ENCODE assay signal across 24 cellular contexts in the genomic region with DNA sequence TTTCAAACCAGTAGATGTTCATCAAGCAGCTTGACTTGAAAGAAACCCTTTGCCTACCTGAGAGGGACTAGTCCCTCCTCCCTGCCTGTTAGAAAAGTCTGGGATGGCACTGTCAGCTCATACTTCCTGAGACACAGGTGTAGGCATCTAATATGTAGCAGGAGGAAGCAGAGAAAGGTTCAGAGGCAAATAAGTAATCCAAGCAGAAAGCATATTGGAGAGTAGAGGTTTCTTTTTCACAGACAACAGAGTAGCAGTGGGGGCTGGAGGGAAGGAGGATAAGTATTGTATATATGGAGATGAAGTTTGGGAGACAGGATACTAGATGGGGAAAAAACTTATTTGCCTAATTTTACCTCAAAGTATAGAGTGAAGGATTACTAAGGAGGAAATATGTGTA.
DNase-seq lines count a peak whose midpoint lies in the region; ATAC-seq, FAIRE-seq and TF ChIP-seq lines count a peak whose summit lies in the region.
"Had no signal": no experiment of that assay in that cellular context is flagged by ENCODE, and none has a peak within 500 bp of the region (broad histone marks: within the 10 kb centered on the region; RNA-seq: fewer than 3 reads in every experiment).

No MANE protein-coding gene starts in this region.

- H3K9me3 ChIP-seq in kidney (ENCODE audit: control insufficient read depth in 1 of 2, low read length in 2 of 2), result no peaks in the 10 kb centered on the region
- H3K9me3 ChIP-seq: A549; BLaER1 treated with 17β-estradiol and CSF1 and Interleukin-3, amounts not matched to agents 10 nM and 100 nM; psoas muscle; suprapubic skin had no signal

- H3K27ac ChIP-seq in kidney (ENCODE audit: low read depth in 2 of 2, low read length in 2 of 2), result peak overlapping the region; percentile 13 to 44
- H3K27ac ChIP-seq: A549, psoas muscle, suprapubic skin had no signal

- no peaks in the 10 kb centered on the region for H3K9me3 Mint-ChIP-seq in stimulated activated naive CD8-positive, alpha-beta T cell treated with anti-CD3 and anti-CD28 coated beads, Interleukin-15, Interleukin-2, amounts not matched to agents 100 ng/mL and 50 ng/mL, for 24 hours
- H3K9me3 Mint-ChIP-seq in stimulated activated naive CD8-positive, alpha-beta T cell treated with anti-CD3 and anti-CD28 coated beads, Interleukin-15, amount 100 ng/mL, for 72 hours, result no peaks in the 10 kb centered on the region
- H3K9me3 Mint-ChIP-seq: memory B cell, nephron progenitor cell had no signal

- H3K27me3 Mint-ChIP-seq in stimulated activated naive CD8-positive, alpha-beta T cell treated with anti-CD3 and anti-CD28 coated beads, Interleukin-15, Interleukin-2, amounts not matched to agents 100 ng/mL and 50 ng/mL, for 24 hours, result no peaks in the 10 kb centered on the region
- no peaks in the 10 kb centered on the region for H3K27me3 Mint-ChIP-seq in stimulated activated naive CD8-positive, alpha-beta T cell treated with anti-CD3 and anti-CD28 coated beads, Interleukin-15, amount 100 ng/mL, for 72 hours

- no peaks in the 10 kb centered on the region for H3K36me3 Mint-ChIP-seq in stimulated activated naive CD8-positive, alpha-beta T cell treated with anti-CD3 and anti-CD28 coated beads, Interleukin-15, Interleukin-2, amounts not matched to agents 100 ng/mL and 50 ng/mL, for 24 hours (ENCODE audit: low read depth)
- H3K36me3 Mint-ChIP-seq: memory B cell had no signal

- H3K4me3 ChIP-seq in kidney (ENCODE audit: low read length in 2 of 2), result no peak overlapping the region
- H3K4me3 ChIP-seq: A549; BLaER1 treated with 17β-estradiol and CSF1 and Interleukin-3, amounts not matched to agents 10 nM and 100 nM; psoas muscle; smooth muscle cell; suprapubic skin had no signal

- H3K4me3 Mint-ChIP-seq in stimulated activated naive CD8-positive, alpha-beta T cell treated with anti-CD3 and anti-CD28 coated beads, Interleukin-15, Interleukin-2, amounts not matched to agents 100 ng/mL and 50 ng/mL, for 24 hours, result no peak overlapping the region
- H3K4me3 Mint-ChIP-seq in stimulated activated naive CD8-positive, alpha-beta T cell treated with anti-CD3 and anti-CD28 coated beads, Interleukin-15, amount 100 ng/mL, for 72 hours, result no peak overlapping the region
- H3K4me3 Mint-ChIP-seq: memory B cell, nephron progenitor cell had no signal

- DNase-seq in stimulated activated naive CD8-positive, alpha-beta T cell treated with anti-CD3 and anti-CD28 coated beads, Interleukin-15, amount 100 ng/mL, for 72 hours, result no peak
- DNase-seq in kidney (no peak), MV-4-11 (lab: John Stamatoyannopoulos, UW) (no peak), GM10266 (ENCODE audit: extremely low spot score) (no peak), hippocampal formation (lab: John Stamatoyannopoulos, UW) (no peak), DMS114 treated with DMSO at 0.1 percent for 48 hours (lab: John Stamatoyannopoulos, UW; ENCODE audit: unreplicated experiment) (no peak)
- DNase-seq: activated CD4-positive, alpha-beta T cell treated with anti-CD3 and anti-CD28 coated beads for 4 hours; activated gamma-delta T cell treated with Interleukin-2 at 50 U/mL for 16 hours; anterior cingulate cortex; DMS79; NCI-H1436 treated with DMSO at 0.1 percent for 48 hours; NCI-H774; nephron progenitor cell; psoas muscle; stimulated activated CD4-positive, alpha-beta T cell treated with anti-CD3 and anti-CD28 coated beads, Interleukin-4, amount 100 ng/mL, for 24 hours; T-helper 9 cell had no signal

- H3K27ac Mint-ChIP-seq in stimulated activated naive CD8-positive, alpha-beta T cell treated with anti-CD3 and anti-CD28 coated beads, Interleukin-15, Interleukin-2, amounts not matched to agents 100 ng/mL and 50 ng/mL, for 24 hours, result peak overlapping the region; percentile 9
- H3K27ac Mint-ChIP-seq in stimulated activated naive CD8-positive, alpha-beta T cell treated with anti-CD3 and anti-CD28 coated beads, Interleukin-15, amount 100 ng/mL, for 72 hours, result no peak overlapping the region
- H3K27ac Mint-ChIP-seq: memory B cell, nephron progenitor cell had no signal

- H3K4me1 ChIP-seq in kidney (ENCODE audit: control insufficient read depth in 1 of 2, insufficient read depth in 1 of 2, low read depth in 1 of 2, low read length in 2 of 2), result peaks cover 2 to 9% of the 10 kb centered on the region in 2 donors
- H3K4me1 ChIP-seq: A549 had no signal

- TF ChIP-seq CTCF in kidney (IDR thresholded peaks at IDR 0.05; ENCODE audit: borderline replicate concordance, extremely low read depth, insufficient read depth) (no peak), GM10266 (IDR thresholded peaks at IDR 0.05; ENCODE audit: control insufficient read depth, insufficient read depth, low read depth, missing control alignments) (no peak)

- peaks cover 18% of the 10 kb centered on the region for H3K4me1 Mint-ChIP-seq in stimulated activated naive CD8-positive, alpha-beta T cell treated with anti-CD3 and anti-CD28 coated beads, Interleukin-15, Interleukin-2, amounts not matched to agents 100 ng/mL and 50 ng/mL, for 24 hours (ENCODE audit: low read depth)
- peaks cover 26% of the 10 kb centered on the region for H3K4me1 Mint-ChIP-seq in stimulated activated naive CD8-positive, alpha-beta T cell treated with anti-CD3 and anti-CD28 coated beads, Interleukin-15, amount 100 ng/mL, for 72 hours
- H3K4me1 Mint-ChIP-seq: memory B cell had no signal

- peaks cover 15 to 40% of the 10 kb centered on the region in 2 donors for H3K36me3 ChIP-seq in kidney (ENCODE audit: control insufficient read depth in 1 of 2, insufficient read depth in 2 of 2, low read length in 2 of 2)

- H3K9ac ChIP-seq in kidney (ENCODE audit: low read length in 2 of 2), result peak overlapping the region in 1 of 2 donors; percentile 30

- ATAC-seq in stimulated activated naive CD8-positive, alpha-beta T cell treated with anti-CD3 and anti-CD28 coated beads, Interleukin-15, amount 100 ng/mL, for 72 hours, result no peak
- peak; percentile 43 for ATAC-seq in HG03571 (IDR thresholded peaks at IDR 0.05; ENCODE audit: unreplicated experiment)
- ATAC-seq: A549 had no signal

- no peak for FAIRE-seq in kidney (lab: Jason Lieb, UNC)
- FAIRE-seq: A549, HTR-8/SVneo had no signal

- intact Hi-C loops in kidney (cut with DNase I), result loop anchor here (10.0 kb wide), 1 partner anchor 324 kb away; no protein-coding TSS in a partner anchor
